Comparison of ENCODE assay signal across 20 cellular contexts in genomic region chr12:92753976-92754885, GRCh38. TPM values are rescaled to one million over a fixed set of nuclear protein-coding genes. Genes with fewer than 3 reads are reported as not detected.
A peak's percentile ranks its signal among the peaks of the same experiment; 100 is the strongest.
DNase-seq lines count a peak whose midpoint lies in the region; ATAC-seq and TF ChIP-seq lines count a peak whose summit lies in the region.
"Had no signal": no experiment of that assay in that cellular context is flagged by ENCODE, and none has a peak within 500 bp of the region (broad histone marks: within the 10 kb centered on the region; RNA-seq: fewer than 3 reads in every experiment).

No MANE protein-coding gene starts in this region.

- no peak for TF ChIP-seq CTCF in right atrium auricular region (IDR thresholded peaks at IDR 0.05)

- H3K4me1 ChIP-seq in right atrium auricular region, result no peaks in the 10 kb centered on the region
- H3K4me1 ChIP-seq: pancreas, tibial nerve had no signal

- H3K9me3 ChIP-seq in right atrium auricular region, result no peaks in the 10 kb centered on the region
- H3K9me3 ChIP-seq: pancreas, tibial nerve had no signal

- H3K36me3 ChIP-seq in right atrium auricular region, result no peaks in the 10 kb centered on the region
- H3K36me3 ChIP-seq: pancreas, tibial nerve had no signal

- no peak overlapping the region for H3K4me3 ChIP-seq in right atrium auricular region
- H3K4me3 ChIP-seq: pancreas, tibial nerve had no signal

- DNase-seq in M059J (ENCODE audit: low read depth) (peak; percentile 58), dermis blood vessel endothelial cell (peak; percentile 100), right atrium auricular region (ENCODE audit: low spot score) (no peak), renal cortical epithelial cell (ENCODE audit: low read depth) (peak; percentile 18), Ammon's horn (ENCODE audit: low spot score) (no peak), NCI-H748 treated with DMSO at 0.1 percent for 48 hours (lab: John Stamatoyannopoulos, UW) (no peak), NCI-H345 treated with DMSO at 0.1 percent for 48 hours (lab: John Stamatoyannopoulos, UW; ENCODE audit: unreplicated experiment) (no peak)
- DNase-seq: activated CD4-positive, CD25-positive, alpha-beta regulatory T cell treated with anti-CD3 and anti-CD28 coated beads, Interleukin-2, amount 50 U/mL, for 72 hours; activated effector memory CD4-positive, alpha-beta T cell treated with anti-CD3 and anti-CD28 coated beads, Interleukin-2, amount 50 U/mL, for 16 hours; AML-193; Calu3; head of caudate nucleus; NCI-H1436; pancreas; SHP77; stimulated activated CD4-positive, alpha-beta T cell treated with anti-CD3 and anti-CD28 coated beads, Interleukin-12 subunit alpha, Interleukin-12 subunit beta, amount 100 ng/mL, for 4 hours had no signal

- H3K27ac ChIP-seq in right atrium auricular region, result peak overlapping the region; percentile 13 to 17
- H3K27ac ChIP-seq: pancreas had no signal

- H3K27me3 ChIP-seq in right atrium auricular region, result no peaks in the 10 kb centered on the region
- H3K27me3 ChIP-seq: pancreas, tibial nerve had no signal

- no peak for ATAC-seq in GM19324 (IDR thresholded peaks at IDR 0.05; ENCODE audit: low FRiP score, unreplicated experiment)
- ATAC-seq: pancreas; stimulated activated memory B cell treated with anti-CD40 and anti-IgM and Interleukin-4, amounts not matched to agents 10 μg/mL and 1 μg/mL and 100 μg/mL, for 72 hours had no signal

RNA-seq across cellular contexts. Expression of gene PLEKHG7, which starts 51.4 kb away (rescaled TPM):
- not detected in 2 replicates for total RNA-seq in M059J (2014; rRNA removed; shearing (Covaris generic))
- not detected in 2 replicates for total RNA-seq in dermis blood vessel endothelial cell
- total RNA-seq in right atrium auricular region, result not detected
- total RNA-seq in renal cortical epithelial cell, result 0.10 and 0.17 TPM in 2 replicates
- total RNA-seq: T-helper 2 cell treated with Interferon-gamma antibody and Interleukin-4, amounts not matched to agents 100 ng/mL and 5 ng/mL, for 36 hours had no signal

Comparison
In these comparisons a context has a peak if more than half of its experiments do, and no peak if none do; other contexts are left out.
1. DNase-seq: peak in M059J (single experiment), dermis blood vessel endothelial cell (single experiment) and renal cortical epithelial cell (single experiment); none in right atrium auricular region (single experiment), Ammon's horn (single experiment), NCI-H748 treated with DMSO at 0.1 percent for 48 hours (single experiment) and NCI-H345 treated with DMSO at 0.1 percent for 48 hours (single experiment).